In the genomic region with DNA sequence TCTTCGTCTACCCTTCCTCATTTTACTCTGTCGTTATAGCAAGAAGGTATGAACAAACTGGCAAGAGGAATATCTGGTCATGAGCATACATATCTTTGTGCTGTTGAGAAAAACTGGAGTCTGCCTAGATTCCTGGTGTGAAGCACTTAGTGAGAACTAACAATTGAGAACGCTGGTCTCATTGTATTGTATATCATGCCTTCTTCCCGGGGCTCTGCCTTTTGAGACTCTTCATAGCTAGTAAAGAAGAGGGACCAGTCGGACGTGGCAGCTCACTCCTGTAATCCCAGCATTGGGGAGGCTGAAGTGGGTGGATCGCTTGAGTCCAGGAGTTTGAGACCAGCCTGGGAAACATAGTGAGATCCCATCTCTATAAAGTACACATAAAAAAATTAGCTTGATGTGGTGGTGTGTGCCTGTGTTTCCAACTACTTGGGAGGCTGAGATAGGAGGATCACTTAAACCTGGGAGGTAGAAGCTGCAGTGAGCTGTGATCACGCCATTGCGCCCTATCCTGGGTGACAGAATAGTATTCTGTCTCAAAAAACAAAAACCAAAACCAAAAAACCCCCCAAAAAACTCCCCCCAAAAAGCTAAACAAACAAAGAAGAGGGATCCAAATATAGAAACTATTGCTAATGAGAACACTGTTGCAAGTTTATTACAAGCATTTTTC, we compare ENCODE assay signal across 25 cellular contexts.
"Had no signal": no experiment of that assay in that cellular context is flagged by ENCODE, and none has a peak within 500 bp of the region (broad histone marks: within the 10 kb centered on the region; RNA-seq: fewer than 3 reads in every experiment).

No MANE protein-coding gene starts in this region.

- H3K36me3 ChIP-seq: cardiac muscle cell, uterus had no signal

- H3K27me3 Mint-ChIP-seq: activated CD4-positive, alpha-beta memory T cell treated with anti-CD3 and anti-CD28 coated beads for 36 hours; activated CD8-positive, alpha-beta memory T cell treated with anti-CD3 and anti-CD28 coated beads, Interleukin-2, amount 10 ng/mL, durations not matched to agents 7 days and 5 days; dendritic cell treated with granulocyte-macrophage colony-stimulating factor and Interleukin-4, amounts not matched to agents 40 ng/mL and 50 ng/mL, for 4 days; T-helper 17 cell had no signal

- H3K27ac Mint-ChIP-seq: activated CD4-positive, alpha-beta memory T cell treated with anti-CD3 and anti-CD28 coated beads for 36 hours; activated CD8-positive, alpha-beta memory T cell treated with anti-CD3 and anti-CD28 coated beads, Interleukin-2, amount 10 ng/mL, durations not matched to agents 7 days and 5 days; dendritic cell treated with granulocyte-macrophage colony-stimulating factor and Interleukin-4, amounts not matched to agents 40 ng/mL and 50 ng/mL, for 4 days; T-helper 17 cell had no signal

- H3K9me3 Mint-ChIP-seq: activated CD4-positive, alpha-beta memory T cell treated with anti-CD3 and anti-CD28 coated beads for 36 hours; dendritic cell treated with granulocyte-macrophage colony-stimulating factor and Interleukin-4, amounts not matched to agents 40 ng/mL and 50 ng/mL, for 4 days had no signal

- H3K4me1 ChIP-seq: body of pancreas, testis, uterus had no signal

- DNase-seq: activated CD4-positive, alpha-beta memory T cell treated with anti-CD3 and anti-CD28 coated beads for 36 hours; activated CD4-positive, alpha-beta T cell treated with anti-CD3 and anti-CD28 coated beads for 48 hours; activated CD4-positive, CD25-positive, alpha-beta regulatory T cell; activated CD8-positive, alpha-beta memory T cell treated with anti-CD3 and anti-CD28 coated beads, Interleukin-2, amount 10 ng/mL, durations not matched to agents 7 days and 5 days; activated effector memory CD4-positive, alpha-beta T cell treated with anti-CD3 and anti-CD28 coated beads, Interleukin-2, amount 50 U/mL, for 16 hours; activated naive CD4-positive, alpha-beta T cell treated with anti-CD3 and anti-CD28 coated beads, Interleukin-2, amount 50 U/mL, for 16 hours; activated T-cell treated with anti-CD3 and anti-CD28 coated beads for 4 hours; anterior cingulate cortex; body of pancreas; effector CD4-positive, alpha-beta T cell; erythroblast; foreskin fibroblast; occipital lobe; posterior cingulate gyrus; small intestine; stimulated activated CD4-positive, alpha-beta T cell treated with anti-CD3 and anti-CD28 coated beads, Interleukin-2, amount 100 ng/mL, for 24 hours; stimulated activated CD8-positive, alpha-beta memory T cell treated with anti-CD3 and anti-CD28 coated beads, Interleukin-4, amount 100 ng/mL, for 48 hours; stimulated activated naive CD4-positive, alpha-beta T cell; T-helper 17 cell; testis; trophoblast cell; uterus had no signal

- ATAC-seq: activated CD8-positive, alpha-beta memory T cell treated with anti-CD3 and anti-CD28 coated beads, Interleukin-2, amount 10 ng/mL, durations not matched to agents 7 days and 5 days; body of pancreas; sciatic nerve; T-helper 17 cell had no signal

- H3K4me3 Mint-ChIP-seq: activated CD4-positive, alpha-beta memory T cell treated with anti-CD3 and anti-CD28 coated beads for 36 hours; activated CD8-positive, alpha-beta memory T cell treated with anti-CD3 and anti-CD28 coated beads, Interleukin-2, amount 10 ng/mL, durations not matched to agents 7 days and 5 days; dendritic cell treated with granulocyte-macrophage colony-stimulating factor and Interleukin-4, amounts not matched to agents 40 ng/mL and 50 ng/mL, for 4 days; T-helper 17 cell had no signal

- H3K27ac ChIP-seq: body of pancreas, cardiac muscle cell, testis, uterus had no signal

- H3K4me3 ChIP-seq: body of pancreas, cardiac muscle cell, testis, uterus had no signal

- H3K9me3 ChIP-seq: body of pancreas, testis, uterus had no signal

- H3K27me3 ChIP-seq: body of pancreas, cardiac muscle cell, testis, uterus had no signal
